8 cellular contexts compared by ENCODE assay signal in genomic region chr10:71396714-71397339, GRCh38. TPM values are rescaled to one million over a fixed set of nuclear protein-coding genes. Genes with fewer than 3 reads are reported as not detected.
DNase-seq lines count a peak whose midpoint lies in the region; ATAC-seq, FAIRE-seq and TF ChIP-seq lines count a peak whose summit lies in the region.

TSS of gene CDH23 (plus strand) at chr10:71396920. CDS start at chr10:71439832, 42,912 bp downstream.

- FAIRE-seq in frontal cortex (lab: Jason Lieb, UNC) = no peak

- H2AFZ ChIP-seq in parathyroid adenoma (peak within 1 kb of the TSS; percentile 86), Karpas-422 (ENCODE audit: low read length) (no peak within 1 kb of the TSS)

- no peak within 1 kb of the TSS for H3K27ac ChIP-seq in SJCRH30
- H3K27ac ChIP-seq in parathyroid adenoma = peak within 1 kb of the TSS; percentile 60
- no peak within 1 kb of the TSS for H3K27ac ChIP-seq in Karpas-422 (ENCODE audit: low read length)

- no peaks in the 10 kb centered on the region for H3K9me2 ChIP-seq in Karpas-422 (replicated peaks; ENCODE audit: insufficient read depth, low read length)

- no peak for TF ChIP-seq POLR2A in GM18505 (IDR thresholded peaks at IDR 0.05; ENCODE audit: borderline replicate concordance, extremely low read depth, insufficient read depth, insufficient read length)

- H3K36me3 ChIP-seq in SJCRH30 (no peaks in the 10 kb centered on the region), parathyroid adenoma (ENCODE audit: control insufficient read depth, insufficient read depth, low read length) (no peaks in the 10 kb centered on the region), Karpas-422 (ENCODE audit: insufficient read depth, low read length) (no peaks in the 10 kb centered on the region)

- H3K4me1 ChIP-seq in SJCRH30 (no peaks in the 10 kb centered on the region), parathyroid adenoma (peaks cover 9% of the 10 kb centered on the region), Karpas-422 (ENCODE audit: low read length) (no peaks in the 10 kb centered on the region)

- H3K9ac ChIP-seq in parathyroid adenoma (no peak within 1 kb of the TSS), Karpas-422 (ENCODE audit: low read length) (no peak within 1 kb of the TSS)

- no peaks in the 10 kb centered on the region for H4K20me1 ChIP-seq in Karpas-422 (ENCODE audit: insufficient read depth, low read depth, low read length)

- H3K9me3 ChIP-seq in SJCRH30 (replicated peaks) = no peaks in the 10 kb centered on the region
- no peaks in the 10 kb centered on the region for H3K9me3 ChIP-seq in parathyroid adenoma (ENCODE audit: control insufficient read depth, low read length)
- H3K9me3 ChIP-seq in Karpas-422 (ENCODE audit: low read length) = no peaks in the 10 kb centered on the region

- H3K79me2 ChIP-seq in parathyroid adenoma (peaks cover 3% of the 10 kb centered on the region), Karpas-422 (ENCODE audit: low read length) (no peaks in the 10 kb centered on the region)

- ATAC-seq in GM18505 (IDR thresholded peaks at IDR 0.05; ENCODE audit: unreplicated experiment) (no peak), HG02970 (IDR thresholded peaks at IDR 0.05; ENCODE audit: low FRiP score, unreplicated experiment) (no peak)

- peak within 1 kb of the TSS; percentile 93 for H3K4me2 ChIP-seq in parathyroid adenoma (ENCODE audit: low read length)
- H3K4me2 ChIP-seq in Karpas-422 (ENCODE audit: low read depth, low read length, poor library complexity, severe bottlenecking) = no peak within 1 kb of the TSS

- DNase-seq in NCI-H345 (lab: John Stamatoyannopoulos, UW) (peak; percentile 12), NCI-H345 treated with DMSO at 0.1 percent for 48 hours (lab: John Stamatoyannopoulos, UW; ENCODE audit: unreplicated experiment) (no peak), SJCRH30 (peak; percentile 32 to 33), frontal cortex (ENCODE audit: low spot score in 2 of 2) (peak; percentile 72 to 73), Karpas-422 (no peak)

- H3K4me3 ChIP-seq in SJCRH30 (peak within 1 kb of the TSS; percentile 50), parathyroid adenoma (ENCODE audit: low read depth, low read length) (peak within 1 kb of the TSS; percentile 57), Karpas-422 (ENCODE audit: low read length) (no peak within 1 kb of the TSS)

- TF ChIP-seq CTCF in parathyroid adenoma (IDR thresholded peaks at IDR 0.05) = no peak

- H3K27me3 ChIP-seq in SJCRH30 = 0 out of 2 replicates have a peak, but pooled peaks cover 3% of the 10 kb centered on the region
- H3K27me3 ChIP-seq in parathyroid adenoma (ENCODE audit: control insufficient read depth, insufficient read depth, low read length) = no peaks in the 10 kb centered on the region
- H3K27me3 ChIP-seq in Karpas-422 (ENCODE audit: low read length) = no peaks in the 10 kb centered on the region

RNA-seq across cellular contexts. Expression of gene CDH23, which starts in this region (rescaled TPM):
- total RNA-seq in SJCRH30 (2014; rRNA removed; shearing (Covaris generic)) = 0.02 and 0.18 TPM in 2 replicates
- 3.3 TPM for total RNA-seq in frontal cortex
- total RNA-seq in Karpas-422 (2014; rRNA removed; shearing (Covaris generic); ENCODE audit: low replicate concordance) = 0.47 and 2.1 TPM in 2 replicates

Comparison
In these comparisons a context has a peak if more than half of its experiments do, and no peak if none do; other contexts are left out.
1. DNase-seq: peak in NCI-H345 (single experiment) and frontal cortex (2 of 2); none in NCI-H345 treated with DMSO at 0.1 percent for 48 hours (single experiment) and Karpas-422 (single experiment).
2. Peak in DNase-seq and H3K4me3 ChIP-seq in SJCRH30; RNA of the gene not detected or under 1 TPM.